ENCODE assay signal across 10 cellular contexts in the genomic region with DNA sequence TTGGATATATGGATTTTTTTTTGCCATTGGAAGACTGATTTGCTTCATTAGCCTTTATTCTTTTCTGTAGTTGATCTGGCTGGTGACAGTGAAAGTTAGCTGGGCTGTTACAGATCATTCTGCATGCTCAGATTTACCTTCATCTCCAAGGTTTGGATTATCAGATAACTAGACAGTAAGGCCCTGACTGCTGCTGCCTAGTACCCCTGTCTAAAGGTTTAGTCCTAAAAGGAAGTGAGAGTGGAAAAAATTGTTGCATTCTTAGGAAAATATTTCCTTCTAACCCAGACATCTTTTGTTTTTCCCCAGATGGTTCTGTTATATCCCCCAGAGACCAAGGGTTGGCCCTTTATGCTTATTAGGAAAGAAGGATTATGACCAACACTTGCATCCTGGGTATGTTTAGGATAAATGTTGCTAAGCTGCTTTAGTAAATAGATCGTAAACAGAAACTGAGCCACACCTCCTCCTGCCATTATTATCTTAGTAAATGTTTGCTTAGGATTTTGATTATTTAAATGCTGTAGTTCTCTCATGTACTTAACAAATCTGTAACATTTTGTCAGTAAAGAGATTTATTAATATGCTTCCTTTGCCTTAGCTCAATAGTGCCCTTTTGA. TPM values are rescaled to one million over a fixed set of nuclear protein-coding genes. Genes with fewer than 3 reads are reported as not detected.
DNase-seq lines count a peak whose midpoint lies in the region; ATAC-seq, FAIRE-seq and TF ChIP-seq lines count a peak whose summit lies in the region.
"Had no signal": no experiment of that assay in that cellular context is flagged by ENCODE, and none has a peak within 500 bp of the region (broad histone marks: within the 10 kb centered on the region; RNA-seq: fewer than 3 reads in every experiment).

No MANE protein-coding gene starts in this region.

- H4K20me1 ChIP-seq in K562 (replicated peaks; ENCODE audit: control insufficient read depth, insufficient read depth, low read length), result no peaks in the 10 kb centered on the region

- H3K4me3 ChIP-seq in K562 (no peak overlapping the region), left lung (no peak overlapping the region), urinary bladder (ENCODE audit: low read depth, low read length) (no peak overlapping the region)

- H3K9me1 ChIP-seq in K562 (ENCODE audit: control insufficient read depth, insufficient read depth, low read length), result no peaks in the 10 kb centered on the region

- no peak for TF ChIP-seq EP300 in K562 (IDR thresholded peaks at IDR 0.05; ENCODE audit: low read length)

- H2AFZ ChIP-seq in K562 (ENCODE audit: low read depth, low read length), result no peak overlapping the region

- CTCF ChIA-PET in K562 (lab: Yijun Ruan, JAX; ENCODE audit: low intra/inter-chr PET ratio), result interaction anchor here (0.7 kb wide), 1 partner anchor 10 kb away, joined by 4 read pairs; no protein-coding TSS in a partner anchor

- ATAC-seq in K562 (no peak), left lung (peak; percentile 61), left lobe of liver (no peak)

- no peak for FAIRE-seq in K562 (lab: Jason Lieb, UNC)
- FAIRE-seq: TTC549 had no signal

- intact Hi-C loops in K562 (cut with micrococcal nuclease) (no loop called here), left lung (cut with DNase I) (no loop called here)

- H3K27me3 ChIP-seq in K562 (ENCODE audit: control insufficient read depth in 2 of 2, insufficient read depth in 2 of 2, low read length in 2 of 2) (no peaks in the 10 kb centered on the region), left lung (no peaks in the 10 kb centered on the region)

- H3K36me3 ChIP-seq in K562 (ENCODE audit: control insufficient read depth, insufficient read depth, low read length), result no peaks in the 10 kb centered on the region
- no peaks in the 10 kb centered on the region for H3K36me3 ChIP-seq in left lung
- no peaks in the 10 kb centered on the region for H3K36me3 ChIP-seq in urinary bladder (ENCODE audit: insufficient read depth)

- no peak overlapping the region for H3K9ac ChIP-seq in K562 (ENCODE audit: insufficient read depth in 1 of 2, low read depth in 2 of 2, low read length in 2 of 2)

- peaks cover 5 to 6% of the 10 kb centered on the region in 2 experiments; a peak in 3 of 5 replicates for H3K4me1 ChIP-seq in K562 (replicated peaks in 1 of 2; ENCODE audit: control insufficient read depth in 2 of 2, insufficient read depth in 2 of 2, low read length in 2 of 2)
- peaks cover 26 to 59% of the 10 kb centered on the region in 2 donors for H3K4me1 ChIP-seq in left lung
- H3K4me1 ChIP-seq in urinary bladder (ENCODE audit: insufficient read depth), result no peaks in the 10 kb centered on the region

- no peak for TF ChIP-seq CTCF in K562 (IDR thresholded peaks at IDR 0.05 in 2 of 3, conservative IDR thresholded peaks at IDR 0.05 in 1 of 3; ENCODE audit: insufficient read depth in 2 of 3, low read depth in 1 of 3, low read length in 3 of 3)
- no peak for TF ChIP-seq CTCF in left lung (IDR thresholded peaks at IDR 0.05)

- H3K9me3 ChIP-seq in K562 (replicated peaks; ENCODE audit: control insufficient read depth, insufficient read depth, low read depth, low read length), result no peaks in the 10 kb centered on the region
- H3K9me3 ChIP-seq in left lung, result no peaks in the 10 kb centered on the region

- POLR2A ChIA-PET in K562 (lab: Yijun Ruan, JAX), result no interaction called here

- H3K27ac ChIP-seq in K562 (ENCODE audit: extremely low read depth, low read depth, low read length) (no peak overlapping the region), left lung (peak overlapping the region; percentile 56 to 62), urinary bladder (ENCODE audit: low read depth) (peak overlapping the region; percentile 67)

- no peak for TF ChIP-seq RAD21 in K562 (CRISPR knock-in tag; conservative IDR thresholded peaks at IDR 0.05 in 1 of 2, IDR thresholded peaks at IDR 0.05 in 1 of 2)

- no TSS peak for BruUV-seq in K562 (replicated peaks; lab: Mats Ljungman, UMichigan)

- peaks cover 2% of the 10 kb centered on the region; the same call in 1 of the 3 replicates for H3K79me2 ChIP-seq in K562 (ENCODE audit: control insufficient read depth, insufficient read depth, low read length)

- H3K4me2 ChIP-seq in K562 (ENCODE audit: insufficient read depth, low read length), result no peak overlapping the region

- in situ Hi-C loops in K562 (cut with MboI), result no loop called here

- 89% methylated on average over 1 of the region's 1 CpG for WGBS in K562 (ENCODE audit: insufficient coverage, low coverage, missing lambda C conversion rate)
- WGBS in urinary bladder, result 15% methylated on average over 1 of the region's 1 CpG

- DNase-seq in NCI-H345 (lab: John Stamatoyannopoulos, UW) (peak; percentile 3), NCI-H345 treated with DMSO at 0.1 percent for 48 hours (lab: John Stamatoyannopoulos, UW; ENCODE audit: unreplicated experiment) (no peak), K562 (ENCODE audit: extremely low read depth in 1 of 4, low spot score in 3 of 4) (no peak), left lung (no peak), left lobe of liver (ENCODE audit: low spot score) (no peak), ecto neural progenitor cell (ENCODE audit: low spot score) (no peak)
- no peak for DNase-seq in activated CD8-positive, alpha-beta memory T cell treated with anti-CD3 and anti-CD28 coated beads, Interleukin-2, amount 50 U/mL, for 48 hours
- DNase-seq: C1 segment of cervical spinal cord had no signal

- TF ChIP-seq POLR2A in K562 (conservative IDR thresholded peaks at IDR 0.05), result no peak

TF ChIP-seq in K562, 482 proteins besides CTCF, POLR2A, EP300 and RAD21 (continues in another document):
- TF ChIP-seq HDAC1 (IDR thresholded peaks at IDR 0.05), result no peak
- no peak for TF ChIP-seq PHF20 (IDR thresholded peaks at IDR 0.05; ENCODE audit: partially characterized antibody)
- TF ChIP-seq FOXJ2 (tag; IDR thresholded peaks at IDR 0.05), result peak; percentile 90
- peak; percentile 9; the same call in 1 of the 2 replicates for TF ChIP-seq RFX1 (IDR thresholded peaks at IDR 0.05)
- TF ChIP-seq SREBF1 (IDR thresholded peaks at IDR 0.05; ENCODE audit: borderline replicate concordance, low read depth, low read length), result no peak
- TF ChIP-seq GATAD2A (IDR thresholded peaks at IDR 0.05), result no peak
- TF ChIP-seq, protein P1, sequence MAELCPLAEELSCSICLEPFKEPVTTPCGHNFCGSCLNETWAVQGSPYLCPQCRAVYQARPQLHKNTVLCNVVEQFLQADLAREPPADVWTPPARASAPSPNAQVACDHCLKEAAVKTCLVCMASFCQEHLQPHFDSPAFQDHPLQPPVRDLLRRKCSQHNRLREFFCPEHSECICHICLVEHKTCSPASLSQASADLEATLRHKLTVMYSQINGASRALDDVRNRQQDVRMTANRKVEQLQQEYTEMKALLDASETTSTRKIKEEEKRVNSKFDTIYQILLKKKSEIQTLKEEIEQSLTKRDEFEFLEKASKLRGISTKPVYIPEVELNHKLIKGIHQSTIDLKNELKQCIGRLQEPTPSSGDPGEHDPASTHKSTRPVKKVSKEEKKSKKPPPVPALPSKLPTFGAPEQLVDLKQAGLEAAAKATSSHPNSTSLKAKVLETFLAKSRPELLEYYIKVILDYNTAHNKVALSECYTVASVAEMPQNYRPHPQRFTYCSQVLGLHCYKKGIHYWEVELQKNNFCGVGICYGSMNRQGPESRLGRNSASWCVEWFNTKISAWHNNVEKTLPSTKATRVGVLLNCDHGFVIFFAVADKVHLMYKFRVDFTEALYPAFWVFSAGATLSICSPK (IDR thresholded peaks at IDR 0.05; ENCODE audit: borderline replicate concordance), result no peak
- peak; percentile 79 for TF ChIP-seq HMBOX1 (IDR thresholded peaks at IDR 0.05)
- no peak for TF ChIP-seq SRSF3 (IDR thresholded peaks at IDR 0.05; ENCODE audit: insufficient read depth, low read length)
- no peak for TF ChIP-seq STAT5B (CRISPR knock-in tag; IDR thresholded peaks at IDR 0.05)
- no peak for TF ChIP-seq MAFF (IDR thresholded peaks at IDR 0.05; ENCODE audit: low read length)

RNA-seq across cellular contexts. Expression of gene MCU, which starts 44.3 kb away (rescaled TPM):
- total RNA-seq in K562 (2011; cell fraction: chromatin; rRNA removed; ENCODE audit: low replicate concordance), result 30.9 and 44.2 TPM in 2 replicates
- total RNA-seq in K562 (2011; cell fraction: nucleolus; rRNA removed), result 20.8 and 26.5 TPM in 2 replicates
- 30.3 and 33.3 TPM in 2 replicates for total RNA-seq in K562 (2011; cell fraction: nucleoplasm; rRNA removed)
- total RNA-seq in K562 (2014; rRNA removed) (19.1 and 20.9 TPM in 2 replicates), K562 (2014; rRNA removed; fragmentation: Illumina TruSeq; extraction: Trizol) (20.3 and 21.2 TPM in 2 replicates), K562 (2015; rRNA removed; fragmentation: Illumina TruSeq; extraction: Trizol) (26.1 and 27.7 TPM in 2 replicates), K562 (2021) (21.3 and 23.7 TPM in 2 replicates), left lung (10 to 100 TPM; 39.4 to 48.8 TPM), urinary bladder (65.7 TPM), left lobe of liver (6.6 TPM)
- polyA plus RNA-seq in K562 (2011; rRNA removed) (85.6 and 88.8 TPM in 2 replicates), K562 (2014; fragmentation: Illumina TruSeq; extraction: Trizol) (23.6 and 34.9 TPM in 2 replicates), K562 (2014; fragmentation: Nextera tagmentation; extraction: Ambion mirVana) (10 to 100 TPM in 1 of 2 experiments, 1 to 10 TPM in 1; 8.2 to 11.1 TPM), K562 (2014; rRNA removed) (25.6 and 26.3 TPM in 2 replicates), urinary bladder (17.6 TPM)
- polyA plus RNA-seq in K562 (2011; cell fraction: cytosol; rRNA removed), result 25.8 and 40.7 TPM in 2 replicates
- polyA plus RNA-seq in K562 (2011; cell fraction: nucleus; rRNA removed), result 68.2 and 86.9 TPM in 2 replicates
- 19.0 and 22.2 TPM in 2 replicates for polyA plus RNA-seq in K562 (2012)
- 82.1 and 86.2 TPM in 2 replicates for polyA minus RNA-seq in K562 (2011; rRNA and poly(A)+ RNA removed)
- 20.3 and 28.7 TPM in 2 replicates for polyA minus RNA-seq in K562 (2011; cell fraction: cytosol; rRNA and poly(A)+ RNA removed)
- 23.0 and 28.2 TPM in 2 replicates for polyA minus RNA-seq in K562 (2011; cell fraction: nucleus; rRNA and poly(A)+ RNA removed)
